7 cellular contexts compared by ENCODE assay signal in genomic region chr1:155064109-155064812, GRCh38. TPM values are rescaled to one million over a fixed set of nuclear protein-coding genes. Genes with fewer than 3 reads are reported as not detected.
DNase-seq lines count a peak whose midpoint lies in the region; ATAC-seq, FAIRE-seq and TF ChIP-seq lines count a peak whose summit lies in the region.

No MANE protein-coding gene starts in this region.

- peak overlapping the region; percentile 80 for H3K4me3 ChIP-seq in GM06990 (replicated peaks; ENCODE audit: low read depth, low read length)
- peak overlapping the region; percentile 94 for H3K4me3 ChIP-seq in HUES48 (ENCODE audit: low read depth, low read length)
- H3K4me3 ChIP-seq in gastroesophageal sphincter = peak overlapping the region; percentile 44 to 85
- peak overlapping the region; percentile 89 for H3K4me3 ChIP-seq in parathyroid adenoma (ENCODE audit: low read depth, low read length)

- peak overlapping the region; percentile 93 for H3K4me2 ChIP-seq in parathyroid adenoma (ENCODE audit: low read length)

- 20 to 22% methylated on average over 6 to 8 of the region's 14 CpGs for WGBS in gastroesophageal sphincter (ENCODE audit: low coverage in 1 of 2), 2 donors

- no peak for TF ChIP-seq POLR2A in gastroesophageal sphincter (IDR thresholded peaks at IDR 0.05)

- no peaks in the 10 kb centered on the region for H3K9me3 ChIP-seq in HUES48 (ENCODE audit: control insufficient read depth, insufficient read depth, low read length)
- H3K9me3 ChIP-seq in gastroesophageal sphincter = no peaks in the 10 kb centered on the region
- no peaks in the 10 kb centered on the region for H3K9me3 ChIP-seq in parathyroid adenoma (ENCODE audit: control insufficient read depth, low read length)

- H3K4me1 ChIP-seq in HUES48 (ENCODE audit: control insufficient read depth, insufficient read depth, low read length) (peaks cover 16% of the 10 kb centered on the region), gastroesophageal sphincter (peaks cover 0 to 47% (median 23%) of the 10 kb centered on the region in 3 donors), parathyroid adenoma (peaks cover 8% of the 10 kb centered on the region)

- FAIRE-seq in D721Med (lab: Jason Lieb, UNC) = no peak

- ATAC-seq in gastroesophageal sphincter (no peak), GM19397 (IDR thresholded peaks at IDR 0.05; ENCODE audit: unreplicated experiment) (no peak)

- no peak for TF ChIP-seq EP300 in gastroesophageal sphincter (IDR thresholded peaks at IDR 0.05)

- H3K9ac ChIP-seq in HUES48 (ENCODE audit: low read depth, low read length) (peak overlapping the region; percentile 77), parathyroid adenoma (no peak overlapping the region)

- no peaks in the 10 kb centered on the region for H3K27me3 ChIP-seq in GM06990 (replicated peaks; ENCODE audit: control insufficient read depth, insufficient read depth, low read length)
- peaks cover 5% of the 10 kb centered on the region; the same call in 1 of the 2 replicates for H3K27me3 ChIP-seq in HUES48 (ENCODE audit: control insufficient read depth, insufficient read depth, low read length)
- no peaks in the 10 kb centered on the region for H3K27me3 ChIP-seq in gastroesophageal sphincter
- no peaks in the 10 kb centered on the region for H3K27me3 ChIP-seq in parathyroid adenoma (ENCODE audit: control insufficient read depth, insufficient read depth, low read length)

- peak overlapping the region; percentile 70 for H2AFZ ChIP-seq in parathyroid adenoma

- TF ChIP-seq CTCF in GM06990 (IDR thresholded peaks at IDR 0.05; ENCODE audit: insufficient read depth, low read length, poor library complexity, severe bottlenecking) (no peak), VCaP (conservative IDR thresholded peaks at IDR 0.05) (no peak), gastroesophageal sphincter (IDR thresholded peaks at IDR 0.05) (no peak), parathyroid adenoma (IDR thresholded peaks at IDR 0.05) (no peak), D721Med (IDR thresholded peaks at IDR 0.05; ENCODE audit: insufficient read depth, missing control alignments) (no peak)

- peak; percentile 42 for DNase-seq in GM06990 (ENCODE audit: extremely low read depth, insufficient read length)
- DNase-seq in D721Med (ENCODE audit: insufficient read length, low spot score) = no peak

- H3K27ac ChIP-seq in HUES48 (ENCODE audit: low read depth, low read length) (peak overlapping the region; percentile 95), VCaP (peak overlapping the region; percentile 65), gastroesophageal sphincter (peak overlapping the region in 3 of 4 donors; percentile 77 to 85 (median 81)), parathyroid adenoma (no peak overlapping the region)

- H3K79me2 ChIP-seq in parathyroid adenoma = no peaks in the 10 kb centered on the region

- H3K36me3 ChIP-seq in GM06990 (ENCODE audit: control insufficient read depth, insufficient read depth, low read length) = 0 out of 2 replicates have a peak, but pooled peaks cover 2% of the 10 kb centered on the region
- H3K36me3 ChIP-seq in HUES48 (ENCODE audit: control insufficient read depth, insufficient read depth, low read length) = peaks cover 22% of the 10 kb centered on the region
- peaks cover 0 to 38% of the 10 kb centered on the region in 2 donors for H3K36me3 ChIP-seq in gastroesophageal sphincter
- H3K36me3 ChIP-seq in parathyroid adenoma (ENCODE audit: control insufficient read depth, insufficient read depth, low read length) = no peaks in the 10 kb centered on the region

RNA-seq across cellular contexts. Expression of gene EFNA4, which starts 0.7 kb away (rescaled TPM):
- 1 to 10 TPM in 3 of 4 donors, under 1 TPM in 1; 0.81 to 5.8 (median 2.3) TPM for total RNA-seq in gastroesophageal sphincter

RNA-seq across cellular contexts. Expression of gene ADAM15, which starts 13.1 kb away (rescaled TPM):
- 100 to 1,000 TPM in 2 of 4 donors, 10 to 100 TPM in 2; 65.4 to 115 (median 100.0) TPM for total RNA-seq in gastroesophageal sphincter

RNA-seq across cellular contexts. Expression of gene EFNA3, which starts 14.4 kb away (rescaled TPM):
- total RNA-seq in gastroesophageal sphincter = under 1 TPM in 2 of 4 donors, not detected in 2; 0.27 to 0.77 TPM

RNA-seq across cellular contexts. Expression of gene DCST1, which starts 30.6 kb away (rescaled TPM):
- not detected for total RNA-seq in gastroesophageal sphincter

RNA-seq across cellular contexts. Expression of gene DCST2, which starts 30.7 kb away (rescaled TPM):
- under 1 TPM in 2 of 4 donors, not detected in 2; 0.35 to 0.54 TPM for total RNA-seq in gastroesophageal sphincter
